ENCODE assay signal across 17 cellular contexts in genomic region chr1:226945858-226946245, GRCh38. TPM values are rescaled to one million over a fixed set of nuclear protein-coding genes. Genes with fewer than 3 reads are reported as not detected.
DNase-seq lines count a peak whose midpoint lies in the region; ATAC-seq and TF ChIP-seq lines count a peak whose summit lies in the region.
"Had no signal": no experiment of that assay in that cellular context is flagged by ENCODE, and none has a peak within 500 bp of the region (broad histone marks: within the 10 kb centered on the region; RNA-seq: fewer than 3 reads in every experiment).

No MANE protein-coding gene starts in this region.

- H3K4me1 ChIP-seq in left ventricle myocardium inferior (peaks cover 83% of the 10 kb centered on the region), endocrine pancreas (ENCODE audit: control insufficient read depth, insufficient read depth, low read length) (peaks cover 8% of the 10 kb centered on the region), mucosa of rectum (ENCODE audit: control insufficient read depth in 2 of 2, insufficient read depth in 2 of 2, low read length in 2 of 2) (peaks cover 42 to 51% of the 10 kb centered on the region in 2 donors), uterus (peaks cover 3 to 4% of the 10 kb centered on the region in 2 donors)
- H3K4me1 ChIP-seq: foreskin keratinocyte had no signal

- TF ChIP-seq POLR2A in uterus (IDR thresholded peaks at IDR 0.05), result no peak

- POLR2A ChIA-PET in HEK293T (lab: Yijun Ruan, JAX), result no interaction called here

- CTCF ChIA-PET in HEK293T (lab: Yijun Ruan, JAX), result interaction anchor here (0.5 to 0.7 kb wide), 2 partner anchors 28 to 320 kb away, joined by 4 read pairs; no protein-coding TSS in a partner anchor

- peaks cover 9% of the 10 kb centered on the region for H3K36me3 ChIP-seq in left ventricle myocardium inferior
- H3K36me3 ChIP-seq in endocrine pancreas (ENCODE audit: control insufficient read depth, insufficient read depth, low read length), result no peaks in the 10 kb centered on the region
- peaks cover 0 to 4% of the 10 kb centered on the region in 2 donors for H3K36me3 ChIP-seq in mucosa of rectum (ENCODE audit: control insufficient read depth in 2 of 2, insufficient read depth in 2 of 2, low read length in 2 of 2)
- no peaks in the 10 kb centered on the region for H3K36me3 ChIP-seq in uterus

- DNase-seq in left ventricle myocardium inferior (no peak), left ventricle myocardium superior (no peak), uterus (no peak), HEK293T (ENCODE audit: extremely low spot score) (no peak), HT-29 (ENCODE audit: low spot score) (no peak)
- DNase-seq: activated B cell treated with CpG ODN at 0.5 μM for 24 hours; amygdala; CD8-positive, alpha-beta memory T cell; foreskin keratinocyte; GM23248; Karpas-422; NCI-H1105 treated with DMSO at 0.1 percent for 48 hours; stimulated activated naive B cell treated with anti-CD40 and anti-IgM and Interleukin-4, amounts not matched to agents 10 μg/mL and 1 μg/mL and 100 μg/mL, for 72 hours had no signal

- H3K27ac ChIP-seq in left ventricle myocardium inferior (replicated peaks), result peak overlapping the region; percentile 93
- peak overlapping the region; percentile 80 to 81 for H3K27ac ChIP-seq in mucosa of rectum (ENCODE audit: low read depth in 2 of 2, low read length in 2 of 2)
- H3K27ac ChIP-seq in uterus, result peak overlapping the region; percentile 11 to 14
- H3K27ac ChIP-seq: foreskin keratinocyte, GM23248 had no signal

- TF ChIP-seq CTCF in left ventricle myocardium inferior (IDR thresholded peaks at IDR 0.05; ENCODE audit: borderline replicate concordance) (no peak), uterus (IDR thresholded peaks at IDR 0.05) (no peak)

- H3K27me3 ChIP-seq in left ventricle myocardium inferior (ENCODE audit: low read depth) (no peaks in the 10 kb centered on the region), endocrine pancreas (ENCODE audit: control insufficient read depth, insufficient read depth, low read length) (no peaks in the 10 kb centered on the region), mucosa of rectum (ENCODE audit: control insufficient read depth in 2 of 2, insufficient read depth in 2 of 2, low read length in 2 of 2) (no peaks in the 10 kb centered on the region), uterus (no peaks in the 10 kb centered on the region)
- H3K27me3 ChIP-seq: foreskin keratinocyte had no signal

- intact Hi-C loops in left ventricle myocardium inferior (cut with micrococcal nuclease) (no loop called here), left ventricle myocardium superior (cut with micrococcal nuclease) (no loop called here), uterus (cut with DNase I; ENCODE audit: low total_unique reads) (no loop called here)

- H3K9ac ChIP-seq in endocrine pancreas (ENCODE audit: control insufficient read depth, insufficient read depth, low read length) (peak overlapping the region; percentile 27), mucosa of rectum (ENCODE audit: low read depth in 1 of 2, low read length in 2 of 2) (peak overlapping the region in 1 of 2 donors; percentile 34)
- H3K9ac ChIP-seq: GM23248 had no signal

- H3K9me3 ChIP-seq in left ventricle myocardium inferior (replicated peaks), result peaks cover 8% of the 10 kb centered on the region
- no peaks in the 10 kb centered on the region for H3K9me3 ChIP-seq in endocrine pancreas (ENCODE audit: control insufficient read depth, low read length)
- no peaks in the 10 kb centered on the region for H3K9me3 ChIP-seq in mucosa of rectum (ENCODE audit: control insufficient read depth in 2 of 2, low read length in 2 of 2)
- H3K9me3 ChIP-seq in uterus, result no peaks in the 10 kb centered on the region

- no peak for ATAC-seq in left ventricle myocardium superior
- ATAC-seq in GM18511 (IDR thresholded peaks at IDR 0.05; ENCODE audit: unreplicated experiment), result no peak
- ATAC-seq: foreskin keratinocyte, GM12878 had no signal

- H3K4me3 ChIP-seq in left ventricle myocardium inferior (peak overlapping the region; percentile 99), endocrine pancreas (ENCODE audit: control insufficient read depth, insufficient read depth, low read length) (no peak overlapping the region), mucosa of rectum (ENCODE audit: low read length in 2 of 2) (peak overlapping the region; percentile 6 to 25), uterus (no peak overlapping the region)
- H3K4me3 ChIP-seq: GM12878, GM23248 had no signal

TF ChIP-seq in HEK293T, 16 proteins besides CTCF, POLR2A, EP300 and RAD21:
- no peak for TF ChIP-seq SP1 (IDR thresholded peaks at IDR 0.05)
- TF ChIP-seq FOXM1 (IDR thresholded peaks at IDR 0.05; ENCODE audit: borderline replicate concordance), result no peak
- TF ChIP-seq NFRKB (IDR thresholded peaks at IDR 0.05), result no peak
- no peak for TF ChIP-seq LEF1 (IDR thresholded peaks at IDR 0.05; ENCODE audit: borderline replicate concordance)
- no peak for TF ChIP-seq FOXK2 (IDR thresholded peaks at IDR 0.05)
- TF ChIP-seq ZNF384 (IDR thresholded peaks at IDR 0.05), result no peak
- TF ChIP-seq PKNOX1 (IDR thresholded peaks at IDR 0.05), result no peak
- no peak for TF ChIP-seq L3MBTL2 (conservative IDR thresholded peaks at IDR 0.05)
- TF ChIP-seq ELF4 (IDR thresholded peaks at IDR 0.05), result no peak
- TF ChIP-seq SUZ12 (IDR thresholded peaks at IDR 0.05), result no peak
- no peak for TF ChIP-seq CTBP1 (IDR thresholded peaks at IDR 0.05; ENCODE audit: borderline replicate concordance)
- no peak for TF ChIP-seq HDGF (IDR thresholded peaks at IDR 0.05; ENCODE audit: borderline replicate concordance)

RNA-seq across cellular contexts. Expression of gene COQ8A, which starts 5.8 kb away (rescaled TPM):
- 357 TPM for total RNA-seq in left ventricle myocardium inferior
- 438 TPM for total RNA-seq in left ventricle myocardium superior
- total RNA-seq in uterus, result 10 to 100 TPM; 22.8 to 41.7 (median 27.7) TPM
- 41.0 and 42.0 TPM in 2 replicates for total RNA-seq in HT-29 (2014; rRNA removed; shearing (Covaris generic))

Comparison
In these comparisons a context has a peak if more than half of its experiments do, and no peak if none do; other contexts are left out.
1. H3K27ac ChIP-seq: peak in every context shown above with its lines; median percentile 93 in left ventricle myocardium inferior; 80 in mucosa of rectum; 12 in uterus.
2. H3K4me3 ChIP-seq: peak in left ventricle myocardium inferior (single experiment) and mucosa of rectum (2 of 2); none in endocrine pancreas (single experiment) and uterus (0 of 2).